In genomic region chr3:81666502-81667121, GRCh38 we compare ENCODE assay signal across 8 cellular contexts.
DNase-seq lines count a peak whose midpoint lies in the region; ATAC-seq and TF ChIP-seq lines count a peak whose summit lies in the region.

No MANE protein-coding gene starts in this region.

- peak; percentile 7 for DNase-seq in SKM-1 treated with dmso at 0.1 percent for 144 hours (lab: John Stamatoyannopoulos, UW; ENCODE audit: unreplicated experiment)
- DNase-seq in SKM-1 (lab: John Stamatoyannopoulos, UW; ENCODE audit: unreplicated experiment): no peak
- DNase-seq in NB4 (ENCODE audit: low read depth): peak; percentile 27
- no peak for DNase-seq in epithelial cell of proximal tubule (ENCODE audit: low read depth)
- no peak for DNase-seq in gastrocnemius medialis
- DNase-seq in stimulated activated CD4-positive, alpha-beta T cell treated with anti-CD3 and anti-CD28 coated beads, Interleukin-12 subunit alpha, Interleukin-12 subunit beta, amount 100 ng/mL, for 4 hours: no peak
- DNase-seq in stimulated activated CD4-positive, alpha-beta T cell treated with anti-CD3 and anti-CD28 coated beads, Interleukin-2, amount 100 ng/mL, for 24 hours: no peak
- DNase-seq in omental fat pad (ENCODE audit: low spot score): no peak

- no peaks in the 10 kb centered on the region for H3K9me3 ChIP-seq in gastrocnemius medialis

- intact Hi-C loops in gastrocnemius medialis (cut with DNase I; ENCODE audit: low total_unique reads): loop anchor here (10.0 kb wide), 1 partner anchor 468 kb away; no protein-coding TSS in a partner anchor

- H3K4me3 ChIP-seq in NB4 (ENCODE audit: low read depth, low read length) (no peak overlapping the region), epithelial cell of proximal tubule (ENCODE audit: low read depth, low read length) (no peak overlapping the region), gastrocnemius medialis (no peak overlapping the region)

- peaks cover 13 to 21% of the 10 kb centered on the region in 2 donors for H3K4me1 ChIP-seq in gastrocnemius medialis

- no peak for TF ChIP-seq POLR2A in NB4 (IDR thresholded peaks at IDR 0.05; ENCODE audit: extremely low read depth, insufficient read length)
- TF ChIP-seq POLR2A in gastrocnemius medialis (IDR thresholded peaks at IDR 0.05): no peak

- TF ChIP-seq CTCF in NB4 (IDR thresholded peaks at IDR 0.05; ENCODE audit: low read depth, low read length): peak; percentile 18
- TF ChIP-seq CTCF in epithelial cell of proximal tubule (conservative IDR thresholded peaks at IDR 0.05; ENCODE audit: low read depth, low read length): peak; percentile 76
- peak; percentile 11 to 70 (median 32) for TF ChIP-seq CTCF in gastrocnemius medialis (IDR thresholded peaks at IDR 0.05 in 4 of 5, conservative IDR thresholded peaks at IDR 0.05 in 1 of 5)
- no peak for TF ChIP-seq CTCF in omental fat pad (IDR thresholded peaks at IDR 0.05)

- H3K27ac ChIP-seq in gastrocnemius medialis: peak overlapping the region in 1 of 4 donors; percentile 16

- in situ Hi-C loops in gastrocnemius medialis (cut with MboI; ENCODE audit: low sequenced_read_pairs in 4 of 4): loop anchor here in 2 of 4 donors (25.0 kb wide), 1 partner anchor 471 kb away; no protein-coding TSS in a partner anchor

- peaks cover 0 to 8% of the 10 kb centered on the region in 2 donors for H3K36me3 ChIP-seq in gastrocnemius medialis

- no peaks in the 10 kb centered on the region for H3K27me3 ChIP-seq in gastrocnemius medialis

- ATAC-seq in gastrocnemius medialis (no peak), omental fat pad (ENCODE audit: low FRiP score) (no peak)

Comparison
In these comparisons a context has a peak if more than half of its experiments do, and no peak if none do; other contexts are left out.
1. DNase-seq: peak in SKM-1 treated with dmso at 0.1 percent for 144 hours (single experiment) and NB4 (single experiment); none in SKM-1 (single experiment), epithelial cell of proximal tubule (single experiment), gastrocnemius medialis (0 of 2), stimulated activated CD4-positive, alpha-beta T cell treated with anti-CD3 and anti-CD28 coated beads, Interleukin-12 subunit alpha, Interleukin-12 subunit beta, amount 100 ng/mL, for 4 hours (single experiment), stimulated activated CD4-positive, alpha-beta T cell treated with anti-CD3 and anti-CD28 coated beads, Interleukin-2, amount 100 ng/mL, for 24 hours (0 of 2) and omental fat pad (single experiment).
2. CTCF ChIP-seq: peak in NB4 (single experiment), epithelial cell of proximal tubule (single experiment) and gastrocnemius medialis (5 of 5); none in omental fat pad (0 of 3).